Comparison of ENCODE assay signal across 17 cellular contexts in genomic region chr17:49932131-49932723, GRCh38. TPM values are rescaled to one million over a fixed set of nuclear protein-coding genes. Genes with fewer than 3 reads are reported as not detected.
A peak's percentile ranks its signal among the peaks of the same experiment; 100 is the strongest.
DNase-seq lines count a peak whose midpoint lies in the region; ATAC-seq, FAIRE-seq and TF ChIP-seq lines count a peak whose summit lies in the region.
"Had no signal": no experiment of that assay in that cellular context is flagged by ENCODE, and none has a peak within 500 bp of the region (broad histone marks: within the 10 kb centered on the region; RNA-seq: fewer than 3 reads in every experiment).

No MANE protein-coding gene starts in this region.

- no peak for TF ChIP-seq POLR2A in testis (IDR thresholded peaks at IDR 0.05)

- FAIRE-seq in D721Med (lab: Jason Lieb, UNC), result no peak
- FAIRE-seq: A549, HepG2 had no signal

- H3K9me3 ChIP-seq in testis, result no peaks in the 10 kb centered on the region
- H3K9me3 ChIP-seq: A549, SJSA1 had no signal

- 78 to 84% methylated on average over 12 to 17 of the region's 17 CpGs for WGBS in testis, 2 donors

- intact Hi-C loops in testis (cut with DNase I; ENCODE audit: low total_unique reads), result no loop called here

- no peak overlapping the region for H3K4me3 ChIP-seq in testis
- H3K4me3 ChIP-seq: A549, SJSA1 had no signal

- H3K27ac ChIP-seq in testis, result no peak overlapping the region
- H3K27ac ChIP-seq: A549, C4-2B, SJSA1 had no signal

- ATAC-seq in SK-N-SH treated with all-trans-retinoic acid at 6 μM for 48 hours, result peak; percentile 15
- ATAC-seq: HepG2 had no signal

- TF ChIP-seq CTCF in D721Med (IDR thresholded peaks at IDR 0.05; ENCODE audit: insufficient read depth, missing control alignments) (no peak), testis (IDR thresholded peaks at IDR 0.05) (no peak)

- no peaks in the 10 kb centered on the region for H3K36me3 ChIP-seq in testis (ENCODE audit: low read depth, missing control alignments)
- H3K36me3 ChIP-seq: SJSA1 had no signal

- H3K27me3 ChIP-seq in testis, result no peaks in the 10 kb centered on the region

- DNase-seq in NCI-H524 (lab: John Stamatoyannopoulos, UW) (peak; percentile 68 to 71), NCI-H524 treated with DMSO at 0.1 percent for 48 hours (lab: John Stamatoyannopoulos, UW) (no peak), D721Med (ENCODE audit: insufficient read length, low spot score) (peak; percentile 72), NCI-H2227 treated with DMSO at 0.1 percent for 48 hours (lab: John Stamatoyannopoulos, UW) (peak; percentile 92), germinal center (ENCODE audit: low spot score) (no peak), testis (no peak)
- no peak for DNase-seq in activated effector memory CD4-positive, alpha-beta T cell treated with Interleukin-2 at 50 U/mL for 16 hours
- DNase-seq: GF-D8, KBM-7, NCI-H1694 treated with DMSO at 0.1 percent for 48 hours, NCI-H2107, NCI-H446 treated with DMSO at 0.1 percent for 48 hours had no signal

- H3K4me1 ChIP-seq in testis, result no peaks in the 10 kb centered on the region

TF ChIP-seq in SK-N-SH treated with all-trans-retinoic acid at 6 μM for 48 hours, 23 proteins besides CTCF, POLR2A, EP300 and RAD21:
- TF ChIP-seq ZNF8 (CRISPR knock-in tag; IDR thresholded peaks at IDR 0.05), result no peak
- no peak for TF ChIP-seq ISL1 (CRISPR knock-in tag; IDR thresholded peaks at IDR 0.05)
- TF ChIP-seq SNAI2 (CRISPR knock-in tag; IDR thresholded peaks at IDR 0.05), result no peak
- no peak for TF ChIP-seq ZC3H10 (CRISPR knock-in tag; IDR thresholded peaks at IDR 0.05)
- no peak for TF ChIP-seq RARB (CRISPR knock-in tag; IDR thresholded peaks at IDR 0.05)
- no peak for TF ChIP-seq ZNF565 (CRISPR knock-in tag; conservative IDR thresholded peaks at IDR 0.05; ENCODE audit: low read depth)
- TF ChIP-seq, protein P1, sequence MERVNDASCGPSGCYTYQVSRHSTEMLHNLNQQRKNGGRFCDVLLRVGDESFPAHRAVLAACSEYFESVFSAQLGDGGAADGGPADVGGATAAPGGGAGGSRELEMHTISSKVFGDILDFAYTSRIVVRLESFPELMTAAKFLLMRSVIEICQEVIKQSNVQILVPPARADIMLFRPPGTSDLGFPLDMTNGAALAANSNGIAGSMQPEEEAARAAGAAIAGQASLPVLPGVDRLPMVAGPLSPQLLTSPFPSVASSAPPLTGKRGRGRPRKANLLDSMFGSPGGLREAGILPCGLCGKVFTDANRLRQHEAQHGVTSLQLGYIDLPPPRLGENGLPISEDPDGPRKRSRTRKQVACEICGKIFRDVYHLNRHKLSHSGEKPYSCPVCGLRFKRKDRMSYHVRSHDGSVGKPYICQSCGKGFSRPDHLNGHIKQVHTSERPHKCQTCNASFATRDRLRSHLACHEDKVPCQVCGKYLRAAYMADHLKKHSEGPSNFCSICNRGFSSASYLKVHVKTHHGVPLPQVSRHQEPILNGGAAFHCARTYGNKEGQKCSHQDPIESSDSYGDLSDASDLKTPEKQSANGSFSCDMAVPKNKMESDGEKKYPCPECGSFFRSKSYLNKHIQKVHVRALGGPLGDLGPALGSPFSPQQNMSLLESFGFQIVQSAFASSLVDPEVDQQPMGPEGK (CRISPR knock-in tag; IDR thresholded peaks at IDR 0.05; ENCODE audit: borderline replicate concordance), result no peak
- no peak for TF ChIP-seq OSR1 (CRISPR knock-in tag; IDR thresholded peaks at IDR 0.05)
- TF ChIP-seq, protein P2, sequence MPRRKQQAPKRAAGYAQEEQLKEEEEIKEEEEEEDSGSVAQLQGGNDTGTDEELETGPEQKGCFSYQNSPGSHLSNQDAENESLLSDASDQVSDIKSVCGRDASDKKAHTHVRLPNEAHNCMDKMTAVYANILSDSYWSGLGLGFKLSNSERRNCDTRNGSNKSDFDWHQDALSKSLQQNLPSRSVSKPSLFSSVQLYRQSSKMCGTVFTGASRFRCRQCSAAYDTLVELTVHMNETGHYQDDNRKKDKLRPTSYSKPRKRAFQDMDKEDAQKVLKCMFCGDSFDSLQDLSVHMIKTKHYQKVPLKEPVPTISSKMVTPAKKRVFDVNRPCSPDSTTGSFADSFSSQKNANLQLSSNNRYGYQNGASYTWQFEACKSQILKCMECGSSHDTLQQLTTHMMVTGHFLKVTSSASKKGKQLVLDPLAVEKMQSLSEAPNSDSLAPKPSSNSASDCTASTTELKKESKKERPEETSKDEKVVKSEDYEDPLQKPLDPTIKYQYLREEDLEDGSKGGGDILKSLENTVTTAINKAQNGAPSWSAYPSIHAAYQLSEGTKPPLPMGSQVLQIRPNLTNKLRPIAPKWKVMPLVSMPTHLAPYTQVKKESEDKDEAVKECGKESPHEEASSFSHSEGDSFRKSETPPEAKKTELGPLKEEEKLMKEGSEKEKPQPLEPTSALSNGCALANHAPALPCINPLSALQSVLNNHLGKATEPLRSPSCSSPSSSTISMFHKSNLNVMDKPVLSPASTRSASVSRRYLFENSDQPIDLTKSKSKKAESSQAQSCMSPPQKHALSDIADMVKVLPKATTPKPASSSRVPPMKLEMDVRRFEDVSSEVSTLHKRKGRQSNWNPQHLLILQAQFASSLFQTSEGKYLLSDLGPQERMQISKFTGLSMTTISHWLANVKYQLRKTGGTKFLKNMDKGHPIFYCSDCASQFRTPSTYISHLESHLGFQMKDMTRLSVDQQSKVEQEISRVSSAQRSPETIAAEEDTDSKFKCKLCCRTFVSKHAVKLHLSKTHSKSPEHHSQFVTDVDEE (CRISPR knock-in tag; IDR thresholded peaks at IDR 0.05), result no peak
- no peak for TF ChIP-seq ZFP30 (CRISPR knock-in tag; IDR thresholded peaks at IDR 0.05)
- no peak for TF ChIP-seq ZFP3 (CRISPR knock-in tag; IDR thresholded peaks at IDR 0.05)
- TF ChIP-seq ZNF70 (CRISPR knock-in tag; IDR thresholded peaks at IDR 0.05), result no peak
- no peak for TF ChIP-seq TCF4 (CRISPR knock-in tag; IDR thresholded peaks at IDR 0.05; ENCODE audit: borderline replicate concordance)
- no peak for TF ChIP-seq TOX (CRISPR knock-in tag; IDR thresholded peaks at IDR 0.05; ENCODE audit: borderline replicate concordance)
- TF ChIP-seq GLIS3 (CRISPR knock-in tag; IDR thresholded peaks at IDR 0.05), result no peak
- TF ChIP-seq CREB5 (CRISPR knock-in tag; IDR thresholded peaks at IDR 0.05; ENCODE audit: low read depth), result no peak

RNA-seq across cellular contexts. Expression of gene DLX4, which starts 36.8 kb away (rescaled TPM):
- 1 to 10 TPM in 1 of 2 donors, under 1 TPM in 1; 0.37 to 1.2 TPM for total RNA-seq in testis
- 0.30 TPM for polyA plus RNA-seq in testis (ENCODE audit: insufficient read depth, low read depth, low replicate concordance)
- total RNA-seq: SJSA1 had no signal

Comparison
In these comparisons a context has a peak if more than half of its experiments do, and no peak if none do; other contexts are left out.
1. DNase-seq: peak in NCI-H524 (2 of 2), D721Med (single experiment) and NCI-H2227 treated with DMSO at 0.1 percent for 48 hours (single experiment); none in NCI-H524 treated with DMSO at 0.1 percent for 48 hours (single experiment), germinal center (single experiment), activated effector memory CD4-positive, alpha-beta T cell treated with Interleukin-2 at 50 U/mL for 16 hours (single experiment) and testis (single experiment).